1 cellular context compared by ENCODE assay signal in the genomic region with DNA sequence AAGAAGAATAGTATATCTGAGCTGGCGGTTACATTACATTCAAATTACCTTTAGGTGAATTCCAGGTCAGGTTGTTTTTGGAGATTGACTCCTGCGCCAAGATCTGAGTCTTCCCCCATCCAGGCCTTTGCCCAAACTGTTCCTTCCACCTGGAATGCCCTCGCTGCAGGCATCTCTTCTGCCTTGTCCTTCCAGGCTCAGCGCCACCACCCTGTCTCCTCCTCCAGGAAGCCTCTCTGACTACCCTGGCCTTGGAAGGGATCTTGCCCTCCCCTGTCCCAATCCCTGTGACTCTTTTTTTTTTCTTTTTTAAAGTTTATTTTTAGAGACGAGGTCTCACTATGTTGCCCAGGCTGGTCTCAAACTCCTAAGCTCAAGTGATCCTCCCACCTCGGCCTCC.
TF ChIP-seq lines count a peak whose summit lies in the region.

No MANE protein-coding gene starts in this region.

TF ChIP-seq in GM23338, 12 proteins besides CTCF, POLR2A, EP300 and RAD21 (continued from another document):
- TF ChIP-seq, protein P1, sequence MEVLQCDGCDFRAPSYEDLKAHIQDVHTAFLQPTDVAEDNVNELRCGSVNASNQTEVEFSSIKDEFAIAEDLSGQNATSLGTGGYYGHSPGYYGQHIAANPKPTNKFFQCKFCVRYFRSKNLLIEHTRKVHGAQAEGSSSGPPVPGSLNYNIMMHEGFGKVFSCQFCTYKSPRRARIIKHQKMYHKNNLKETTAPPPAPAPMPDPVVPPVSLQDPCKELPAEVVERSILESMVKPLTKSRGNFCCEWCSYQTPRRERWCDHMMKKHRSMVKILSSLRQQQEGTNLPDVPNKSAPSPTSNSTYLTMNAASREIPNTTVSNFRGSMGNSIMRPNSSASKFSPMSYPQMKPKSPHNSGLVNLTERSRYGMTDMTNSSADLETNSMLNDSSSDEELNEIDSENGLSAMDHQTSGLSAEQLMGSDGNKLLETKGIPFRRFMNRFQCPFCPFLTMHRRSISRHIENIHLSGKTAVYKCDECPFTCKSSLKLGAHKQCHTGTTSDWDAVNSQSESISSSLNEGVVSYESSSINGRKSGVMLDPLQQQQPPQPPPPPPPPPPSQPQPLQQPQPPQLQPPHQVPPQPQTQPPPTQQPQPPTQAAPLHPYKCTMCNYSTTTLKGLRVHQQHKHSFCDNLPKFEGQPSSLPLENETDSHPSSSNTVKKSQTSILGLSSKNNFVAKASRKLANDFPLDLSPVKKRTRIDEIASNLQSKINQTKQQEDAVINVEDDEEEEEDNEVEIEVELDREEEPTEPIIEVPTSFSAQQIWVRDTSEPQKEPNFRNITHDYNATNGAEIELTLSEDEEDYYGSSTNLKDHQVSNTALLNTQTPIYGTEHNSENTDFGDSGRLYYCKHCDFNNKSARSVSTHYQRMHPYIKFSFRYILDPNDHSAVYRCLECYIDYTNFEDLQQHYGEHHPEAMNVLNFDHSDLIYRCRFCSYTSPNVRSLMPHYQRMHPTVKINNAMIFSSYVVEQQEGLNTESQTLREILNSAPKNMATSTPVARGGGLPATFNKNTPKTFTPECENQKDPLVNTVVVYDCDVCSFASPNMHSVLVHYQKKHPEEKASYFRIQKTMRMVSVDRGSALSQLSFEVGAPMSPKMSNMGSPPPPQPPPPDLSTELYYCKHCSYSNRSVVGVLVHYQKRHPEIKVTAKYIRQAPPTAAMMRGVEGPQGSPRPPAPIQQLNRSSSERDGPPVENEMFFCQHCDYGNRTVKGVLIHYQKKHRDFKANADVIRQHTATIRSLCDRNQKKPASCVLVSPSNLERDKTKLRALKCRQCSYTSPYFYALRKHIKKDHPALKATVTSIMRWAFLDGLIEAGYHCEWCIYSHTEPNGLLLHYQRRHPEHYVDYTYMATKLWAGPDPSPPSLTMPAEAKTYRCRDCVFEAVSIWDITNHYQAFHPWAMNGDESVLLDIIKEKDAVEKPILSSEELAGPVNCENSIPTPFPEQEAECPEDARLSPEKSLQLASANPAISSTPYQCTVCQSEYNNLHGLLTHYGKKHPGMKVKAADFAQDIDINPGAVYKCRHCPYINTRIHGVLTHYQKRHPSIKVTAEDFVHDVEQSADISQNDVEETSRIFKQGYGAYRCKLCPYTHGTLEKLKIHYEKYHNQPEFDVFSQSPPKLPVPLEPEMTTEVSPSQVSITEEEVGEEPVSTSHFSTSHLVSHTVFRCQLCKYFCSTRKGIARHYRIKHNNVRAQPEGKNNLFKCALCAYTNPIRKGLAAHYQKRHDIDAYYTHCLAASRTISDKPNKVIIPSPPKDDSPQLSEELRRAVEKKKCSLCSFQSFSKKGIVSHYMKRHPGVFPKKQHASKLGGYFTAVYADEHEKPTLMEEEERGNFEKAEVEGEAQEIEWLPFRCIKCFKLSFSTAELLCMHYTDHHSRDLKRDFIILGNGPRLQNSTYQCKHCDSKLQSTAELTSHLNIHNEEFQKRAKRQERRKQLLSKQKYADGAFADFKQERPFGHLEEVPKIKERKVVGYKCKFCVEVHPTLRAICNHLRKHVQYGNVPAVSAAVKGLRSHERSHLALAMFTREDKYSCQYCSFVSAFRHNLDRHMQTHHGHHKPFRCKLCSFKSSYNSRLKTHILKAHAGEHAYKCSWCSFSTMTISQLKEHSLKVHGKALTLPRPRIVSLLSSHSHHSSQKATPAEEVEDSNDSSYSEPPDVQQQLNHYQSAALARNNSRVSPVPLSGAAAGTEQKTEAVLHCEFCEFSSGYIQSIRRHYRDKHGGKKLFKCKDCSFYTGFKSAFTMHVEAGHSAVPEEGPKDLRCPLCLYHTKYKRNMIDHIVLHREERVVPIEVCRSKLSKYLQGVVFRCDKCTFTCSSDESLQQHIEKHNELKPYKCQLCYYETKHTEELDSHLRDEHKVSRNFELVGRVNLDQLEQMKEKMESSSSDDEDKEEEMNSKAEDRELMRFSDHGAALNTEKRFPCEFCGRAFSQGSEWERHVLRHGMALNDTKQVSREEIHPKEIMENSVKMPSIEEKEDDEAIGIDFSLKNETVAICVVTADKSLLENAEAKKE (CRISPR knock-in tag; IDR thresholded peaks at IDR 0.05), result no peak
- TF ChIP-seq JUNB (IDR thresholded peaks at IDR 0.05; ENCODE audit: unreplicated experiment) (no peak), POLR2AphosphoS5 (IDR thresholded peaks at IDR 0.05; ENCODE audit: low read depth) (no peak), ZNF331 (CRISPR knock-in tag; IDR thresholded peaks at IDR 0.05; ENCODE audit: low read depth) (no peak), EZH2 (IDR thresholded peaks at IDR 0.05; ENCODE audit: low read depth, unreplicated experiment) (no peak), ZNF114 (CRISPR knock-in tag; IDR thresholded peaks at IDR 0.05) (no peak), STAT1 (IDR thresholded peaks at IDR 0.05; ENCODE audit: unreplicated experiment) (no peak)
- TF ChIP-seq, protein P2, sequence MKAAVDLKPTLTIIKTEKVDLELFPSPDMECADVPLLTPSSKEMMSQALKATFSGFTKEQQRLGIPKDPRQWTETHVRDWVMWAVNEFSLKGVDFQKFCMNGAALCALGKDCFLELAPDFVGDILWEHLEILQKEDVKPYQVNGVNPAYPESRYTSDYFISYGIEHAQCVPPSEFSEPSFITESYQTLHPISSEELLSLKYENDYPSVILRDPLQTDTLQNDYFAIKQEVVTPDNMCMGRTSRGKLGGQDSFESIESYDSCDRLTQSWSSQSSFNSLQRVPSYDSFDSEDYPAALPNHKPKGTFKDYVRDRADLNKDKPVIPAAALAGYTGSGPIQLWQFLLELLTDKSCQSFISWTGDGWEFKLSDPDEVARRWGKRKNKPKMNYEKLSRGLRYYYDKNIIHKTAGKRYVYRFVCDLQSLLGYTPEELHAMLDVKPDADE (IDR thresholded peaks at IDR 0.05), result no peak
- TF ChIP-seq, protein P3, sequence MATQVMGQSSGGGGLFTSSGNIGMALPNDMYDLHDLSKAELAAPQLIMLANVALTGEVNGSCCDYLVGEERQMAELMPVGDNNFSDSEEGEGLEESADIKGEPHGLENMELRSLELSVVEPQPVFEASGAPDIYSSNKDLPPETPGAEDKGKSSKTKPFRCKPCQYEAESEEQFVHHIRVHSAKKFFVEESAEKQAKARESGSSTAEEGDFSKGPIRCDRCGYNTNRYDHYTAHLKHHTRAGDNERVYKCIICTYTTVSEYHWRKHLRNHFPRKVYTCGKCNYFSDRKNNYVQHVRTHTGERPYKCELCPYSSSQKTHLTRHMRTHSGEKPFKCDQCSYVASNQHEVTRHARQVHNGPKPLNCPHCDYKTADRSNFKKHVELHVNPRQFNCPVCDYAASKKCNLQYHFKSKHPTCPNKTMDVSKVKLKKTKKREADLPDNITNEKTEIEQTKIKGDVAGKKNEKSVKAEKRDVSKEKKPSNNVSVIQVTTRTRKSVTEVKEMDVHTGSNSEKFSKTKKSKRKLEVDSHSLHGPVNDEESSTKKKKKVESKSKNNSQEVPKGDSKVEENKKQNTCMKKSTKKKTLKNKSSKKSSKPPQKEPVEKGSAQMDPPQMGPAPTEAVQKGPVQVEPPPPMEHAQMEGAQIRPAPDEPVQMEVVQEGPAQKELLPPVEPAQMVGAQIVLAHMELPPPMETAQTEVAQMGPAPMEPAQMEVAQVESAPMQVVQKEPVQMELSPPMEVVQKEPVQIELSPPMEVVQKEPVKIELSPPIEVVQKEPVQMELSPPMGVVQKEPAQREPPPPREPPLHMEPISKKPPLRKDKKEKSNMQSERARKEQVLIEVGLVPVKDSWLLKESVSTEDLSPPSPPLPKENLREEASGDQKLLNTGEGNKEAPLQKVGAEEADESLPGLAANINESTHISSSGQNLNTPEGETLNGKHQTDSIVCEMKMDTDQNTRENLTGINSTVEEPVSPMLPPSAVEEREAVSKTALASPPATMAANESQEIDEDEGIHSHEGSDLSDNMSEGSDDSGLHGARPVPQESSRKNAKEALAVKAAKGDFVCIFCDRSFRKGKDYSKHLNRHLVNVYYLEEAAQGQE (IDR thresholded peaks at IDR 0.05; ENCODE audit: unreplicated experiment), result no peak
